Comparison of ENCODE assay signal across 12 cellular contexts in genomic region chr9:137088121-137088520, GRCh38. TPM values are rescaled to one million over a fixed set of nuclear protein-coding genes. Genes with fewer than 3 reads are reported as not detected.
DNase-seq lines count a peak whose midpoint lies in the region; ATAC-seq, FAIRE-seq and TF ChIP-seq lines count a peak whose summit lies in the region.
"Had no signal": no experiment of that assay in that cellular context is flagged by ENCODE, and none has a peak within 500 bp of the region (broad histone marks: within the 10 kb centered on the region; RNA-seq: fewer than 3 reads in every experiment).

No MANE protein-coding gene starts in this region.

- H3K9me3 ChIP-seq in MG63 (no peaks in the 10 kb centered on the region), astrocyte (ENCODE audit: insufficient read depth, low read depth, low read length) (no peaks in the 10 kb centered on the region)
- H3K9me3 ChIP-seq: prostate gland, vagina had no signal

- H3K27ac Mint-ChIP-seq in astrocyte (ENCODE audit: unreplicated experiment) (no peak overlapping the region), nephron (peak overlapping the region; percentile 5 to 89 (median 79))

- TF ChIP-seq CTCF in astrocyte (IDR thresholded peaks at IDR 0.05; ENCODE audit: insufficient read depth, low read depth, low read length), result no peak
- no peak for TF ChIP-seq CTCF in nephron (IDR thresholded peaks at IDR 0.05; ENCODE audit: unreplicated experiment in 3 of 3)

- ATAC-seq in GM19035 (IDR thresholded peaks at IDR 0.05; ENCODE audit: unreplicated experiment) (no peak), HG03457 (IDR thresholded peaks at IDR 0.05; ENCODE audit: unreplicated experiment) (no peak)

- no peak for FAIRE-seq in astrocyte (lab: Jason Lieb, UNC)

- peaks cover 29% of the 10 kb centered on the region for H3K4me1 ChIP-seq in astrocyte (ENCODE audit: insufficient read depth, low read length)

- peak overlapping the region; percentile 62 for H3K4me3 ChIP-seq in MG63
- H3K4me3 ChIP-seq in astrocyte (ENCODE audit: insufficient read depth, low read depth, low read length), result no peak overlapping the region

- peaks cover 17% of the 10 kb centered on the region for H3K36me3 ChIP-seq in MG63
- peaks cover 6% of the 10 kb centered on the region for H3K36me3 ChIP-seq in astrocyte (ENCODE audit: insufficient read depth, low read length)
- H3K36me3 ChIP-seq: prostate gland had no signal

- H3K4me3 Mint-ChIP-seq in astrocyte (ENCODE audit: unreplicated experiment), result peak overlapping the region; percentile 90
- H3K4me3 Mint-ChIP-seq in nephron, result peak overlapping the region; percentile 89 to 94 (median 91)

- H2AFZ ChIP-seq in astrocyte (ENCODE audit: low read depth, low read length), result no peak overlapping the region

- DNase-seq in NCI-H2196 (lab: John Stamatoyannopoulos, UW; ENCODE audit: unreplicated experiment) (peak; percentile 28), NCI-H2196 treated with DMSO at 0.1 percent for 48 hours (lab: John Stamatoyannopoulos, UW; ENCODE audit: unreplicated experiment) (no peak), MG63 (no peak), astrocyte (ENCODE audit: low read depth) (no peak), DMS79 (lab: John Stamatoyannopoulos, UW) (no peak)
- DNase-seq: effector CD8-positive, alpha-beta T cell; NCI-H1105 had no signal

- peaks cover 25% of the 10 kb centered on the region for H3K79me2 ChIP-seq in astrocyte (ENCODE audit: insufficient read depth, low read length)

- H3K9me3 Mint-ChIP-seq in astrocyte (ENCODE audit: unreplicated experiment) (no peaks in the 10 kb centered on the region), nephron (no peaks in the 10 kb centered on the region)

- H3K27ac ChIP-seq in astrocyte (ENCODE audit: low read depth, low read length), result no peak overlapping the region

- H3K4me2 ChIP-seq in astrocyte (ENCODE audit: low read length), result peak overlapping the region; percentile 98

- H3K9ac ChIP-seq in astrocyte (ENCODE audit: low read length), result no peak overlapping the region

- H3K27me3 ChIP-seq in MG63, result no peaks in the 10 kb centered on the region
- H3K27me3 ChIP-seq in astrocyte (ENCODE audit: insufficient read depth, low read length), result no peaks in the 10 kb centered on the region
- H3K27me3 ChIP-seq: vagina had no signal

- H3K27me3 Mint-ChIP-seq in astrocyte (ENCODE audit: low read depth, unreplicated experiment), result no peaks in the 10 kb centered on the region
- H3K27me3 Mint-ChIP-seq in nephron (ENCODE audit: low read depth), result peaks cover 13% of the 10 kb centered on the region

- H3K36me3 Mint-ChIP-seq in astrocyte (ENCODE audit: low read depth, unreplicated experiment) (peaks cover 11% of the 10 kb centered on the region), nephron (ENCODE audit: low read depth) (peaks cover 21% of the 10 kb centered on the region)

- peaks cover 21% of the 10 kb centered on the region for H4K20me1 ChIP-seq in astrocyte (ENCODE audit: insufficient read depth, low read length)

- peaks cover 29% of the 10 kb centered on the region for H3K4me1 Mint-ChIP-seq in astrocyte (ENCODE audit: low read depth, unreplicated experiment)
- peaks cover 26% of the 10 kb centered on the region for H3K4me1 Mint-ChIP-seq in nephron

RNA-seq across cellular contexts. Expression of gene MAN1B1, which starts 1.3 kb away (rescaled TPM):
- total RNA-seq in MG63 (2014; rRNA removed; shearing (Covaris generic); ENCODE audit: low replicate concordance), result 77.1 and 83.1 TPM in 2 replicates
- total RNA-seq in astrocyte, result 69.2 and 89.0 TPM in 2 replicates

RNA-seq across cellular contexts. Expression of gene UAP1L1, which starts 10.8 kb away (rescaled TPM):
- 8.2 and 12.2 TPM in 2 replicates for total RNA-seq in MG63 (2014; rRNA removed; shearing (Covaris generic); ENCODE audit: low replicate concordance)
- 4.0 and 4.7 TPM in 2 replicates for total RNA-seq in astrocyte

RNA-seq across cellular contexts. Expression of gene SAPCD2, which starts 17.8 kb away (rescaled TPM):
- 20.8 and 32.5 TPM in 2 replicates for total RNA-seq in MG63 (2014; rRNA removed; shearing (Covaris generic); ENCODE audit: low replicate concordance)
- total RNA-seq in astrocyte, result 0.41 and 0.43 TPM in 2 replicates

RNA-seq across cellular contexts. Expression of gene DPP7, which starts 26.4 kb away (rescaled TPM):
- total RNA-seq in MG63 (2014; rRNA removed; shearing (Covaris generic); ENCODE audit: low replicate concordance), result 53.6 and 57.8 TPM in 2 replicates
- total RNA-seq in astrocyte, result 53.8 and 68.7 TPM in 2 replicates

RNA-seq across cellular contexts. Expression of gene ENTPD2, which starts 34.3 kb away (rescaled TPM):
- total RNA-seq in MG63 (2014; rRNA removed; shearing (Covaris generic); ENCODE audit: low replicate concordance), result not detected in 2 replicates
- total RNA-seq in astrocyte, result 0.14 and 0.55 TPM in 2 replicates

Comparison
In these comparisons a context has a peak if more than half of its experiments do, and no peak if none do; other contexts are left out.
1. RNA of gene SAPCD2, which starts 17.8 kb away (total RNA-seq): 20.8 to 32.5 TPM in MG63; 0.41 to 0.43 TPM in astrocyte; every median in the first group is over 10 times any median in the second.